ENCODE assay signal across 8 cellular contexts in genomic region chr2:219010162-219010756, GRCh38. TPM values are rescaled to one million over a fixed set of nuclear protein-coding genes. Genes with fewer than 3 reads are reported as not detected.
DNase-seq lines count a peak whose midpoint lies in the region; ATAC-seq and TF ChIP-seq lines count a peak whose summit lies in the region.

No MANE protein-coding gene starts in this region.

- DNase-seq in 8988T (peak; percentile 89), Daoy (ENCODE audit: low read depth) (peak; percentile 24), NCI-H345 treated with DMSO at 0.1 percent for 48 hours (lab: John Stamatoyannopoulos, UW; ENCODE audit: unreplicated experiment) (peak; percentile 6), fibroblast of pulmonary artery (ENCODE audit: low read depth) (peak; percentile 8), kidney glomerular epithelial cell (lab: John Stamatoyannopoulos, UW) (no peak), NCI-H128 (lab: John Stamatoyannopoulos, UW; ENCODE audit: unreplicated experiment) (no peak)

- H3K4me3 ChIP-seq in fibroblast of pulmonary artery (replicated peaks; ENCODE audit: low read depth, low read length): no peak overlapping the region

- ATAC-seq in HG03108 (IDR thresholded peaks at IDR 0.05; ENCODE audit: unreplicated experiment): no peak
- no peak for ATAC-seq in HG03139 (IDR thresholded peaks at IDR 0.05; ENCODE audit: unreplicated experiment)

- TF ChIP-seq CTCF in fibroblast of pulmonary artery (IDR thresholded peaks at IDR 0.05; ENCODE audit: low read length, missing control alignments): peak; percentile 34

RNA-seq across cellular contexts. Expression of gene CRYBA2, which starts 17.0 kb away (rescaled TPM):
- total RNA-seq in Daoy (2014; rRNA removed; shearing (Covaris generic)): 2.2 and 4.3 TPM in 2 replicates

RNA-seq across cellular contexts. Expression of gene FEV, which starts 25.3 kb away (rescaled TPM):
- total RNA-seq in Daoy (2014; rRNA removed; shearing (Covaris generic)): 0.34 TPM in 1 of 2 replicates, not detected in the other

RNA-seq across cellular contexts. Expression of gene CFAP65, which starts 31.1 kb away (rescaled TPM):
- 0.11 TPM in 1 of 2 replicates, not detected in the other for total RNA-seq in Daoy (2014; rRNA removed; shearing (Covaris generic))

RNA-seq across cellular contexts. Expression of gene IHH, which starts 50.5 kb away (rescaled TPM):
- not detected in 2 replicates for total RNA-seq in Daoy (2014; rRNA removed; shearing (Covaris generic))

RNA-seq across cellular contexts. Expression of gene CDK5R2, which starts 50.8 kb away (rescaled TPM):
- 0.06 TPM in 1 of 2 replicates, not detected in the other for total RNA-seq in Daoy (2014; rRNA removed; shearing (Covaris generic))

Comparison
In these comparisons a context has a peak if more than half of its experiments do, and no peak if none do; other contexts are left out.
1. DNase-seq: peak in 8988T (single experiment), Daoy (single experiment), NCI-H345 treated with DMSO at 0.1 percent for 48 hours (single experiment) and fibroblast of pulmonary artery (single experiment); none in kidney glomerular epithelial cell (single experiment) and NCI-H128 (single experiment).